14 cellular contexts compared by ENCODE assay signal in genomic region chr12:107774349-107775029, GRCh38. TPM values are rescaled to one million over a fixed set of nuclear protein-coding genes. Genes with fewer than 3 reads are reported as not detected.
DNase-seq lines count a peak whose midpoint lies in the region; ATAC-seq and TF ChIP-seq lines count a peak whose summit lies in the region.
"Had no signal": no experiment of that assay in that cellular context is flagged by ENCODE, and none has a peak within 500 bp of the region (broad histone marks: within the 10 kb centered on the region; RNA-seq: fewer than 3 reads in every experiment).

Gene ASCL4 (plus strand): TSS chr12:107774704. CDS start chr12:107775219, 515 bp downstream.

- H3K9me3 ChIP-seq in lower lobe of right lung (no peaks in the 10 kb centered on the region), thymus (ENCODE audit: control insufficient read depth) (no peaks in the 10 kb centered on the region), aorta (ENCODE audit: control insufficient read depth, low read length) (no peaks in the 10 kb centered on the region)

- H3K4me1 ChIP-seq in lower lobe of right lung: peaks cover 6% of the 10 kb centered on the region
- peaks cover 10% of the 10 kb centered on the region for H3K4me1 ChIP-seq in thymus (ENCODE audit: control insufficient read depth, insufficient read depth, low read length)
- no peaks in the 10 kb centered on the region for H3K4me1 ChIP-seq in aorta (ENCODE audit: control insufficient read depth in 1 of 2, insufficient read depth in 2 of 2, low read length in 2 of 2)

- DNase-seq in activated naive CD4-positive, alpha-beta T cell treated with anti-CD3 and anti-CD28 coated beads, Interleukin-2, amount 10 ng/mL, durations not matched to agents 7 days and 5 days: no peak
- no peak for DNase-seq in activated naive CD4-positive, alpha-beta T cell treated with anti-CD3 and anti-CD28 coated beads for 36 hours
- no peak for DNase-seq in lower lobe of right lung
- DNase-seq in aorta: no peak
- DNase-seq in NCI-H2081 (lab: John Stamatoyannopoulos, UW): no peak
- DNase-seq: activated CD4-positive, CD25-positive, alpha-beta regulatory T cell treated with anti-CD3 and anti-CD28 coated beads, Interleukin-2, amount 50 U/mL, for 72 hours; activated naive CD4-positive, alpha-beta T cell; GDM1; NCI-H226 had no signal

- H3K4me3 Mint-ChIP-seq in activated naive CD4-positive, alpha-beta T cell treated with anti-CD3 and anti-CD28 coated beads, Interleukin-2, amount 10 ng/mL, durations not matched to agents 7 days and 5 days: peak within 1 kb of the TSS; percentile 15
- no peak within 1 kb of the TSS for H3K4me3 Mint-ChIP-seq in activated naive CD4-positive, alpha-beta T cell treated with anti-CD3 and anti-CD28 coated beads for 36 hours
- peak within 1 kb of the TSS; percentile 44 for H3K4me3 Mint-ChIP-seq in activated T-helper 17 cell treated with anti-CD3 and anti-CD28 coated beads, Interleukin-2, amount 50 U/mL, for 72 hours

- H3K36me3 ChIP-seq in lower lobe of right lung (no peaks in the 10 kb centered on the region), thymus (ENCODE audit: control insufficient read depth, insufficient read depth) (no peaks in the 10 kb centered on the region), aorta (ENCODE audit: control insufficient read depth in 1 of 2, insufficient read depth in 2 of 2, low read length in 1 of 2) (no peaks in the 10 kb centered on the region)

- ATAC-seq in activated T-helper 17 cell treated with anti-CD3 and anti-CD28 coated beads, Interleukin-2, amount 50 U/mL, for 72 hours (replicated peaks): no peak
- ATAC-seq in lower lobe of right lung: no peak
- no peak for ATAC-seq in GM21737 (IDR thresholded peaks at IDR 0.05; ENCODE audit: unreplicated experiment)
- no peak for ATAC-seq in aorta (ENCODE audit: low FRiP score)

- peak within 1 kb of the TSS; percentile 21 for H3K27ac Mint-ChIP-seq in activated naive CD4-positive, alpha-beta T cell treated with anti-CD3 and anti-CD28 coated beads, Interleukin-2, amount 10 ng/mL, durations not matched to agents 7 days and 5 days
- no peak within 1 kb of the TSS for H3K27ac Mint-ChIP-seq in activated naive CD4-positive, alpha-beta T cell treated with anti-CD3 and anti-CD28 coated beads for 36 hours
- no peak within 1 kb of the TSS for H3K27ac Mint-ChIP-seq in activated T-helper 17 cell treated with anti-CD3 and anti-CD28 coated beads, Interleukin-2, amount 50 U/mL, for 72 hours

- intact Hi-C loops in activated naive CD4-positive, alpha-beta T cell treated with anti-CD3 and anti-CD28 coated beads for 36 hours (cut with micrococcal nuclease): no loop called here
- intact Hi-C loops in lower lobe of right lung (cut with DNase I): no loop called here
- intact Hi-C loops in aorta (cut with DNase I): no loop called here

- TF ChIP-seq CTCF in lower lobe of right lung (IDR thresholded peaks at IDR 0.05): no peak

- H3K36me3 Mint-ChIP-seq in activated naive CD4-positive, alpha-beta T cell treated with anti-CD3 and anti-CD28 coated beads, Interleukin-2, amount 10 ng/mL, durations not matched to agents 7 days and 5 days: no peaks in the 10 kb centered on the region
- H3K36me3 Mint-ChIP-seq in activated naive CD4-positive, alpha-beta T cell treated with anti-CD3 and anti-CD28 coated beads for 36 hours (ENCODE audit: low read depth): no peaks in the 10 kb centered on the region
- no peaks in the 10 kb centered on the region for H3K36me3 Mint-ChIP-seq in activated T-helper 17 cell treated with anti-CD3 and anti-CD28 coated beads, Interleukin-2, amount 50 U/mL, for 72 hours (ENCODE audit: low read depth)

- peaks cover 91% of the 10 kb centered on the region for H3K27me3 Mint-ChIP-seq in activated naive CD4-positive, alpha-beta T cell treated with anti-CD3 and anti-CD28 coated beads, Interleukin-2, amount 10 ng/mL, durations not matched to agents 7 days and 5 days
- H3K27me3 Mint-ChIP-seq in activated naive CD4-positive, alpha-beta T cell treated with anti-CD3 and anti-CD28 coated beads for 36 hours (ENCODE audit: low read depth): peaks cover 50% of the 10 kb centered on the region
- H3K27me3 Mint-ChIP-seq in activated T-helper 17 cell treated with anti-CD3 and anti-CD28 coated beads, Interleukin-2, amount 50 U/mL, for 72 hours: peaks cover 46% of the 10 kb centered on the region

- CTCF ChIA-PET in activated naive CD4-positive, alpha-beta T cell treated with anti-CD3 and anti-CD28 coated beads, Interleukin-2, amount 10 ng/mL, durations not matched to agents 7 days and 5 days (lab: Charles Lee): no interaction called here
- CTCF ChIA-PET in activated naive CD4-positive, alpha-beta T cell treated with anti-CD3 and anti-CD28 coated beads for 36 hours (lab: Charles Lee): no interaction called here

- H3K27me3 ChIP-seq in lower lobe of right lung (ENCODE audit: low read depth) (peaks cover 57% of the 10 kb centered on the region), thymus (ENCODE audit: control insufficient read depth, insufficient read depth) (peaks cover 31% of the 10 kb centered on the region), aorta (ENCODE audit: control insufficient read depth in 1 of 2, insufficient read depth in 2 of 2, low read length in 1 of 2) (peaks cover 0 to 2% of the 10 kb centered on the region in 2 donors)

- no peaks in the 10 kb centered on the region for H3K9me3 Mint-ChIP-seq in activated naive CD4-positive, alpha-beta T cell treated with anti-CD3 and anti-CD28 coated beads, Interleukin-2, amount 10 ng/mL, durations not matched to agents 7 days and 5 days
- H3K9me3 Mint-ChIP-seq in activated naive CD4-positive, alpha-beta T cell treated with anti-CD3 and anti-CD28 coated beads for 36 hours: no peaks in the 10 kb centered on the region
- H3K9me3 Mint-ChIP-seq in activated T-helper 17 cell treated with anti-CD3 and anti-CD28 coated beads, Interleukin-2, amount 50 U/mL, for 72 hours: no peaks in the 10 kb centered on the region

- H3K4me1 Mint-ChIP-seq in activated naive CD4-positive, alpha-beta T cell treated with anti-CD3 and anti-CD28 coated beads, Interleukin-2, amount 10 ng/mL, durations not matched to agents 7 days and 5 days: peaks cover 17% of the 10 kb centered on the region
- peaks cover 13% of the 10 kb centered on the region for H3K4me1 Mint-ChIP-seq in activated naive CD4-positive, alpha-beta T cell treated with anti-CD3 and anti-CD28 coated beads for 36 hours (ENCODE audit: low read depth)
- peaks cover 13% of the 10 kb centered on the region for H3K4me1 Mint-ChIP-seq in activated T-helper 17 cell treated with anti-CD3 and anti-CD28 coated beads, Interleukin-2, amount 50 U/mL, for 72 hours

- H3K4me3 ChIP-seq in lower lobe of right lung: peak within 1 kb of the TSS; percentile 31
- peak within 1 kb of the TSS; percentile 26 for H3K4me3 ChIP-seq in thymus (ENCODE audit: low read length)
- H3K4me3 ChIP-seq in aorta (ENCODE audit: low read length in 2 of 2): no peak within 1 kb of the TSS

- H3K27ac ChIP-seq in lower lobe of right lung (no peak within 1 kb of the TSS), thymus (ENCODE audit: low read depth) (no peak within 1 kb of the TSS), aorta (ENCODE audit: low read depth in 1 of 2, low read length in 2 of 2) (no peak within 1 kb of the TSS)

- 17% methylated on average over 13 of the region's 13 CpGs for WGBS in thymus
- WGBS in aorta, 2 donors: 46 to 52% methylated on average over 13 of the region's 13 CpGs

RNA-seq across cellular contexts. Expression of gene ASCL4, which starts in this region (rescaled TPM):
- not detected for total RNA-seq in activated naive CD4-positive, alpha-beta T cell treated with anti-CD3 and anti-CD28 coated beads for 36 hours
- total RNA-seq in activated T-helper 17 cell treated with anti-CD3 and anti-CD28 coated beads, Interleukin-2, amount 50 U/mL, for 72 hours: not detected
- total RNA-seq in lower lobe of right lung (not detected), aorta (not detected)
- polyA plus RNA-seq in thymus (0.52 TPM), aorta (not detected)
- total RNA-seq: dermis microvascular lymphatic vessel endothelial cell, skeletal muscle tissue had no signal

Comparison
In these comparisons a context has a peak if more than half of its experiments do, and no peak if none do; other contexts are left out.
1. H3K4me3 ChIP-seq: peak in lower lobe of right lung (single experiment) and thymus (single experiment); none in aorta (0 of 2).